22 cellular contexts compared by ENCODE assay signal in the genomic region with DNA sequence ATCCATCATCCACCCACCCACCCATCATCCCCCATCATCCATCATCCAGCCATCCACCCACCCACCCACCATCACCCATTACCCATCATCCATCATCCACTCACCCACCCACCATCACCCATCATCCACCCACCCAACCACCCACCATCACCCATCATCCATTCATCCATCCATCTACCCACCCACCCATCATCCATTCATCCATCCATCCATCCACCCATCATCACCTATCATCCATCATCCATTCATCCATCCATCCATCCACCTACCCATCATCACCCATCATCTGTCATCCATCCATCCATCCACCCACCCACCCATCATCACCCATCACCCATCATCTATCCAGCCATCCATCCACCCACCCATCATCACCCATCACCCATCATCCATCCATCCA.
"Had no signal": no experiment of that assay in that cellular context is flagged by ENCODE, and none has a peak within 500 bp of the region (broad histone marks: within the 10 kb centered on the region; RNA-seq: fewer than 3 reads in every experiment).

No MANE protein-coding gene starts in this region.

- H3K36me3 Mint-ChIP-seq: activated naive CD4-positive, alpha-beta T cell treated with anti-CD3 and anti-CD28 coated beads, Interleukin-2, amount 50 U/mL, for 72 hours; WTC11 had no signal

- H3K4me3 ChIP-seq: dorsolateral prefrontal cortex, esophagus muscularis mucosa, hepatocyte, lung, transverse colon had no signal

- H3K4me2 ChIP-seq: hepatocyte had no signal

- H3K79me2 ChIP-seq: hepatocyte had no signal

- H3K9me3 ChIP-seq: esophagus muscularis mucosa, transverse colon had no signal

- H3K36me3 ChIP-seq: brain microvascular endothelial cell, transverse colon had no signal

- H2AFZ ChIP-seq: hepatocyte had no signal

- H3K27me3 ChIP-seq: brain microvascular endothelial cell, dorsolateral prefrontal cortex, esophagus muscularis mucosa, hepatocyte, transverse colon had no signal

- H3K27me3 Mint-ChIP-seq: activated CD8-positive, alpha-beta memory T cell treated with anti-CD3 and anti-CD28 coated beads, Interleukin-2, amount 10 ng/mL, durations not matched to agents 7 days and 5 days; effector memory CD8-positive, alpha-beta T cell; naive thymus-derived CD4-positive, alpha-beta T cell; stimulated activated naive CD8-positive, alpha-beta T cell treated with anti-CD3 and anti-CD28 coated beads, Interleukin-15, Interleukin-2, amounts not matched to agents 100 ng/mL and 50 ng/mL, for 24 hours had no signal

- H3K4me3 Mint-ChIP-seq: activated CD8-positive, alpha-beta memory T cell treated with anti-CD3 and anti-CD28 coated beads, Interleukin-2, amount 10 ng/mL, durations not matched to agents 7 days and 5 days; effector memory CD8-positive, alpha-beta T cell; immature natural killer cell; neural crest cell; stimulated activated naive CD8-positive, alpha-beta T cell treated with anti-CD3 and anti-CD28 coated beads, Interleukin-15, Interleukin-2, amounts not matched to agents 100 ng/mL and 50 ng/mL, for 24 hours; WTC11 had no signal

- ATAC-seq: activated CD8-positive, alpha-beta memory T cell treated with anti-CD3 and anti-CD28 coated beads, Interleukin-2, amount 10 ng/mL, durations not matched to agents 7 days and 5 days; activated naive CD4-positive, alpha-beta T cell treated with anti-CD3 and anti-CD28 coated beads, Interleukin-2, amount 50 U/mL, for 72 hours; effector memory CD8-positive, alpha-beta T cell; left lobe of liver; naive thymus-derived CD4-positive, alpha-beta T cell; WTC11 had no signal

- DNase-seq: activated CD4-positive, alpha-beta T cell treated with anti-CD3 and anti-CD28 coated beads, Interleukin-2, amount 50 U/mL, for 48 hours; activated gamma-delta T cell treated with Interleukin-2 at 50 U/mL for 16 hours; brain microvascular endothelial cell; central memory CD4-positive, alpha-beta T cell; effector memory CD8-positive, alpha-beta T cell; glutamatergic neuron; immature natural killer cell; naive thymus-derived CD4-positive, alpha-beta T cell; stimulated activated CD4-positive, alpha-beta T cell treated with anti-CD3 and anti-CD28 coated beads, Interleukin-4, amount 100 ng/mL, for 24 hours; T1000; transverse colon had no signal

- H3K27ac Mint-ChIP-seq: activated CD8-positive, alpha-beta memory T cell treated with anti-CD3 and anti-CD28 coated beads, Interleukin-2, amount 10 ng/mL, durations not matched to agents 7 days and 5 days; activated naive CD4-positive, alpha-beta T cell treated with anti-CD3 and anti-CD28 coated beads, Interleukin-2, amount 50 U/mL, for 72 hours; immature natural killer cell; stimulated activated naive CD8-positive, alpha-beta T cell treated with anti-CD3 and anti-CD28 coated beads, Interleukin-15, Interleukin-2, amounts not matched to agents 100 ng/mL and 50 ng/mL, for 24 hours; WTC11 had no signal

- FAIRE-seq: frontal cortex had no signal

- H3K9me3 Mint-ChIP-seq: effector memory CD8-positive, alpha-beta T cell; immature natural killer cell; stimulated activated naive CD8-positive, alpha-beta T cell treated with anti-CD3 and anti-CD28 coated beads, Interleukin-15, Interleukin-2, amounts not matched to agents 100 ng/mL and 50 ng/mL, for 24 hours had no signal

- H3K27ac ChIP-seq: dorsolateral prefrontal cortex, hepatocyte, transverse colon had no signal
